ENCODE assay signal across 1 cellular context in genomic region chr1:9589719-9590157, GRCh38.
TF ChIP-seq lines count a peak whose summit lies in the region.

No MANE protein-coding gene starts in this region.

TF ChIP-seq in GM23338, 12 proteins besides CTCF, POLR2A, EP300 and RAD21 (continued from another document):
- TF ChIP-seq REST (IDR thresholded peaks at IDR 0.05; ENCODE audit: unreplicated experiment) (no peak), EZH2 (IDR thresholded peaks at IDR 0.05; ENCODE audit: low read depth, unreplicated experiment) (no peak)
